Comparison of ENCODE assay signal across 1 cellular context in genomic region chr20:50856475-50857041, GRCh38.
TF ChIP-seq lines count a peak whose summit lies in the region.

No MANE protein-coding gene starts in this region.

TF ChIP-seq in SK-N-SH treated with all-trans-retinoic acid at 6 μM for 48 hours, 23 proteins besides CTCF, POLR2A, EP300 and RAD21 (continued from another document):
- TF ChIP-seq CSRNP3 (CRISPR knock-in tag; IDR thresholded peaks at IDR 0.05) (no peak), TOX (CRISPR knock-in tag; IDR thresholded peaks at IDR 0.05; ENCODE audit: borderline replicate concordance) (no peak), ISL1 (CRISPR knock-in tag; IDR thresholded peaks at IDR 0.05) (no peak), CSDC2 (CRISPR knock-in tag; IDR thresholded peaks at IDR 0.05) (no peak), ZNF8 (CRISPR knock-in tag; IDR thresholded peaks at IDR 0.05) (no peak), TCF4 (CRISPR knock-in tag; IDR thresholded peaks at IDR 0.05; ENCODE audit: borderline replicate concordance) (no peak)
